Comparison of ENCODE assay signal across 28 cellular contexts in genomic region chr9:1001838-1002237, GRCh38. TPM values are rescaled to one million over a fixed set of nuclear protein-coding genes. Genes with fewer than 3 reads are reported as not detected.
"Had no signal": no experiment of that assay in that cellular context is flagged by ENCODE, and none has a peak within 500 bp of the region (broad histone marks: within the 10 kb centered on the region; RNA-seq: fewer than 3 reads in every experiment).

No MANE protein-coding gene starts in this region.

- H3K36me3 Mint-ChIP-seq: activated naive CD4-positive, alpha-beta T cell treated with anti-CD3 and anti-CD28 coated beads, Interleukin-2, amount 50 U/mL, for 72 hours; brain; natural killer cell had no signal

- ATAC-seq: activated CD8-positive, alpha-beta T cell treated with anti-CD3 and anti-CD28 coated beads, Interleukin-2, amount 10 ng/mL, durations not matched to agents 7 days and 5 days; left ventricle myocardium superior; natural killer cell; T-helper 17 cell; WTC11 had no signal

- H3K4me3 Mint-ChIP-seq: activated CD8-positive, alpha-beta T cell treated with anti-CD3 and anti-CD28 coated beads, Interleukin-2, amount 10 ng/mL, durations not matched to agents 7 days and 5 days; brain; central memory CD8-positive, alpha-beta T cell; natural killer cell; T-helper 17 cell; WTC11 had no signal

- H3K9me3 ChIP-seq: neutrophil, vagina had no signal

- H3K27ac Mint-ChIP-seq: activated CD8-positive, alpha-beta T cell treated with anti-CD3 and anti-CD28 coated beads, Interleukin-2, amount 10 ng/mL, durations not matched to agents 7 days and 5 days; activated naive CD4-positive, alpha-beta T cell treated with anti-CD3 and anti-CD28 coated beads, Interleukin-2, amount 50 U/mL, for 72 hours; brain; natural killer cell; T-helper 17 cell; WTC11 had no signal

- H3K27me3 ChIP-seq: vagina had no signal

- H3K4me3 ChIP-seq: coronary artery, skin epidermis, tibial nerve, vagina had no signal

- H3K9me3 Mint-ChIP-seq: activated naive CD4-positive, alpha-beta T cell treated with anti-CD3 and anti-CD28 coated beads, Interleukin-2, amount 50 U/mL, for 72 hours; central memory CD8-positive, alpha-beta T cell; natural killer cell had no signal

- DNase-seq: activated CD4-positive, alpha-beta T cell treated with anti-CD3 and anti-CD28 coated beads for 4 hours; activated CD8-positive, alpha-beta memory T cell treated with anti-CD3 and anti-CD28 coated beads, Interleukin-2, amount 50 U/mL, for 4 hours; activated CD8-positive, alpha-beta T cell treated with anti-CD3 and anti-CD28 coated beads, Interleukin-2, amount 10 ng/mL, durations not matched to agents 7 days and 5 days; activated gamma-delta T cell; activated T-cell treated with anti-CD3 and anti-CD28 coated beads, Interleukin-2, amount 50 U/mL, for 48 hours; effector CD8-positive, alpha-beta T cell; hippocampal formation; kidney; left ventricle myocardium superior; mesenchymal stem cell; natural killer cell; stimulated activated CD4-positive, alpha-beta T cell treated with anti-CD3 and anti-CD28 coated beads, Interleukin-4, amount 100 ng/mL, for 24 hours; stimulated activated naive CD4-positive, alpha-beta T cell; T-helper 17 cell had no signal

- H3K27ac ChIP-seq: coronary artery, neutrophil, skin epidermis, tibial nerve, vagina had no signal

- H3K36me3 ChIP-seq: neutrophil, tibial nerve, vagina had no signal

- H3K4me1 ChIP-seq: vagina had no signal

RNA-seq across cellular contexts. Expression of gene DMRT3, which starts 25.4 kb away (rescaled TPM):
- total RNA-seq: activated CD8-positive, alpha-beta T cell treated with anti-CD3 and anti-CD28 coated beads, Interleukin-2, amount 10 ng/mL, durations not matched to agents 7 days and 5 days; activated naive CD4-positive, alpha-beta T cell treated with anti-CD3 and anti-CD28 coated beads, Interleukin-2, amount 50 U/mL, for 72 hours; endothelial cell of umbilical vein; fibroblast of lung; kidney; left ventricle myocardium superior; mucosa of gallbladder; natural killer cell; posterior vena cava; T-helper 17 cell; vagina; WTC11 had no signal
- polyA plus RNA-seq: endothelial cell of umbilical vein, fibroblast of lung had no signal

RNA-seq across cellular contexts. Expression of gene DMRT2, which starts 48.3 kb away (rescaled TPM):
- total RNA-seq: activated CD8-positive, alpha-beta T cell treated with anti-CD3 and anti-CD28 coated beads, Interleukin-2, amount 10 ng/mL, durations not matched to agents 7 days and 5 days; activated naive CD4-positive, alpha-beta T cell treated with anti-CD3 and anti-CD28 coated beads, Interleukin-2, amount 50 U/mL, for 72 hours; endothelial cell of umbilical vein; fibroblast of lung; glomerular endothelial cell; mucosa of gallbladder; natural killer cell; T-helper 17 cell; WTC11 had no signal
- polyA plus RNA-seq: endothelial cell of umbilical vein had no signal
